Comparison of ENCODE assay signal across 14 cellular contexts in genomic region chr10:28842321-28842720, GRCh38.
DNase-seq lines count a peak whose midpoint lies in the region; ATAC-seq, FAIRE-seq and TF ChIP-seq lines count a peak whose summit lies in the region.
"Had no signal": no experiment of that assay in that cellular context is flagged by ENCODE, and none has a peak within 500 bp of the region (broad histone marks: within the 10 kb centered on the region; RNA-seq: fewer than 3 reads in every experiment).

No MANE protein-coding gene starts in this region.

- intact Hi-C loops in left ventricle myocardium inferior (cut with micrococcal nuclease) = no loop called here
- intact Hi-C loops in left cardiac atrium (cut with DNase I) = no loop called here

- H3K36me3 ChIP-seq in left ventricle myocardium inferior (no peaks in the 10 kb centered on the region), astrocyte (ENCODE audit: insufficient read depth, low read length) (no peaks in the 10 kb centered on the region), kidney epithelial cell (ENCODE audit: control insufficient read depth, insufficient read depth, low read length) (no peaks in the 10 kb centered on the region), H7 (replicated peaks; ENCODE audit: control insufficient read depth, insufficient read depth, low read length) (no peaks in the 10 kb centered on the region), upper lobe of left lung (no peaks in the 10 kb centered on the region)

- H3K27me3 Mint-ChIP-seq in astrocyte (ENCODE audit: low read depth, unreplicated experiment) = no peaks in the 10 kb centered on the region

- TF ChIP-seq POLR2A in upper lobe of left lung (IDR thresholded peaks at IDR 0.05) = no peak

- peak overlapping the region; percentile 99 for H3K27ac Mint-ChIP-seq in astrocyte (ENCODE audit: unreplicated experiment)
- H3K27ac Mint-ChIP-seq: T-helper 2 cell treated with Interferon-gamma antibody and Interleukin-4, amounts not matched to agents 5 μg/mL and 100 μg/mL, for 36 hours had no signal

- H3K9ac ChIP-seq in astrocyte (ENCODE audit: low read length) = peak overlapping the region; percentile 64

- peak overlapping the region; percentile 71 for H3K27ac ChIP-seq in left ventricle myocardium inferior (replicated peaks)
- H3K27ac ChIP-seq in astrocyte (ENCODE audit: low read depth, low read length) = peak overlapping the region; percentile 90
- H3K27ac ChIP-seq in upper lobe of left lung = no peak overlapping the region
- H3K27ac ChIP-seq: testis had no signal

- H2AFZ ChIP-seq in astrocyte (ENCODE audit: low read depth, low read length) = no peak overlapping the region

- FAIRE-seq in astrocyte (lab: Jason Lieb, UNC) = peak; percentile 76

- no peak overlapping the region for H3K4me3 ChIP-seq in left ventricle myocardium inferior
- H3K4me3 ChIP-seq in astrocyte (ENCODE audit: insufficient read depth, low read depth, low read length) = no peak overlapping the region
- H3K4me3 ChIP-seq in kidney epithelial cell (ENCODE audit: low read depth, low read length) = no peak overlapping the region
- no peak overlapping the region for H3K4me3 ChIP-seq in H7 (ENCODE audit: insufficient read depth, low read depth, low read length)
- H3K4me3 ChIP-seq in upper lobe of left lung = no peak overlapping the region
- H3K4me3 ChIP-seq: testis had no signal

- TF ChIP-seq EP300 in upper lobe of left lung (IDR thresholded peaks at IDR 0.05) = no peak

- no peaks in the 10 kb centered on the region for H4K20me1 ChIP-seq in astrocyte (ENCODE audit: insufficient read depth, low read length)

- TF ChIP-seq CTCF in left ventricle myocardium inferior (IDR thresholded peaks at IDR 0.05; ENCODE audit: borderline replicate concordance) (no peak), astrocyte (IDR thresholded peaks at IDR 0.05; ENCODE audit: insufficient read depth, low read depth, low read length) (no peak), kidney epithelial cell (IDR thresholded peaks at IDR 0.05; ENCODE audit: insufficient read depth, low read length, poor library complexity, severe bottlenecking) (no peak), upper lobe of left lung (IDR thresholded peaks at IDR 0.05) (no peak)

- H3K4me1 Mint-ChIP-seq in astrocyte (ENCODE audit: low read depth, unreplicated experiment) = peaks cover 46% of the 10 kb centered on the region

- whole genome bisulfite sequencing in upper lobe of left lung, 2 donors = 79 to 85% methylated on average over 3 of the region's 3 CpGs

- H3K4me2 ChIP-seq in astrocyte (ENCODE audit: low read length) = peak overlapping the region; percentile 65

- H3K79me2 ChIP-seq in astrocyte (ENCODE audit: insufficient read depth, low read length) = no peaks in the 10 kb centered on the region

- H3K36me3 Mint-ChIP-seq in astrocyte (ENCODE audit: low read depth, unreplicated experiment) = no peaks in the 10 kb centered on the region

- DNase-seq in left ventricle myocardium inferior (no peak), left cardiac atrium (no peak), astrocyte (ENCODE audit: low read depth) (peak; percentile 93), kidney epithelial cell (ENCODE audit: low read depth) (peak; percentile 49), NCI-H146 treated with DMSO at 0.1 percent for 48 hours (lab: John Stamatoyannopoulos, UW; ENCODE audit: unreplicated experiment) (no peak), H7 (no peak), upper lobe of left lung (no peak)
- DNase-seq: activated gamma-delta T cell, dermis blood vessel endothelial cell, hypothalamus, midbrain, testis had no signal

- H3K9me3 ChIP-seq in left ventricle myocardium inferior (replicated peaks) = peaks cover 20% of the 10 kb centered on the region
- H3K9me3 ChIP-seq in astrocyte (ENCODE audit: insufficient read depth, low read depth, low read length) = peaks cover 9% of the 10 kb centered on the region
- peaks cover 0 to 9% (median 2%) of the 10 kb centered on the region in 4 donors for H3K9me3 ChIP-seq in upper lobe of left lung
- H3K9me3 ChIP-seq: testis had no signal

- H3K27me3 ChIP-seq in left ventricle myocardium inferior (ENCODE audit: low read depth) (no peaks in the 10 kb centered on the region), astrocyte (ENCODE audit: insufficient read depth, low read length) (no peaks in the 10 kb centered on the region), kidney epithelial cell (ENCODE audit: control insufficient read depth, insufficient read depth, low read length) (no peaks in the 10 kb centered on the region), H7 (ENCODE audit: control insufficient read depth, insufficient read depth, low read length) (no peaks in the 10 kb centered on the region), upper lobe of left lung (no peaks in the 10 kb centered on the region)
- H3K27me3 ChIP-seq: testis had no signal

- H3K4me3 Mint-ChIP-seq in astrocyte (ENCODE audit: unreplicated experiment) = no peak overlapping the region
- H3K4me3 Mint-ChIP-seq: T-helper 2 cell treated with Interferon-gamma antibody and Interleukin-4, amounts not matched to agents 5 μg/mL and 100 μg/mL, for 36 hours had no signal

- peaks cover 44% of the 10 kb centered on the region for H3K4me1 ChIP-seq in left ventricle myocardium inferior
- peaks cover 34% of the 10 kb centered on the region for H3K4me1 ChIP-seq in astrocyte (ENCODE audit: insufficient read depth, low read length)
- H3K4me1 ChIP-seq in upper lobe of left lung = no peaks in the 10 kb centered on the region

- no peak for ATAC-seq in left cardiac atrium
- ATAC-seq in GM21360 (IDR thresholded peaks at IDR 0.05; ENCODE audit: unreplicated experiment) = no peak
- ATAC-seq in upper lobe of left lung (ENCODE audit: low FRiP score in 2 of 2) = no peak

- H3K9me3 Mint-ChIP-seq in astrocyte (ENCODE audit: unreplicated experiment) = no peaks in the 10 kb centered on the region
- H3K9me3 Mint-ChIP-seq: T-helper 2 cell treated with Interferon-gamma antibody and Interleukin-4, amounts not matched to agents 5 μg/mL and 100 μg/mL, for 36 hours had no signal

Comparison
In these comparisons a context has a peak if more than half of its experiments do, and no peak if none do; other contexts are left out.
1. DNase-seq: peak in astrocyte (single experiment) and kidney epithelial cell (single experiment); none in left ventricle myocardium inferior (single experiment), left cardiac atrium (single experiment), NCI-H146 treated with DMSO at 0.1 percent for 48 hours (single experiment), H7 (single experiment) and upper lobe of left lung (0 of 2).
2. H3K27ac ChIP-seq: peak in left ventricle myocardium inferior (single experiment) and astrocyte (single experiment); none in upper lobe of left lung (0 of 4).